In genomic region chr1:2405588-2406295, GRCh38 we compare ENCODE assay signal across 24 cellular contexts. TPM values are rescaled to one million over a fixed set of nuclear protein-coding genes. Genes with fewer than 3 reads are reported as not detected.
DNase-seq lines count a peak whose midpoint lies in the region; ATAC-seq, FAIRE-seq and TF ChIP-seq lines count a peak whose summit lies in the region.
"Had no signal": no experiment of that assay in that cellular context is flagged by ENCODE, and none has a peak within 500 bp of the region (broad histone marks: within the 10 kb centered on the region; RNA-seq: fewer than 3 reads in every experiment).

No MANE protein-coding gene starts in this region.

- no peaks in the 10 kb centered on the region for H3K27me3 Mint-ChIP-seq in activated CD8-positive, alpha-beta memory T cell treated with anti-CD3 and anti-CD28 coated beads, Interleukin-2, amount 10 ng/mL, durations not matched to agents 7 days and 5 days
- no peaks in the 10 kb centered on the region for H3K27me3 Mint-ChIP-seq in progenitor cell of endocrine pancreas
- H3K27me3 Mint-ChIP-seq: CD4-positive, CD25-positive, alpha-beta regulatory T cell; natural killer cell treated with Interleukin-12 subunit alpha and Interleukin-12 subunit beta and Interleukin-15 and Interleukin-18, amount 100 ng/mL, for 72 hours had no signal

- H2AK5ac ChIP-seq in H1 (ENCODE audit: low read depth, low read length), result no peak overlapping the region

- H3K9me3 ChIP-seq in H1 (ENCODE audit: insufficient read depth in 2 of 2, low read depth in 1 of 2, low read length in 1 of 2), result no peaks in the 10 kb centered on the region
- H3K9me3 ChIP-seq: A549, heart right ventricle had no signal

- H3K56ac ChIP-seq in H1 (replicated peaks; ENCODE audit: insufficient read length, low read depth, low read length), result no peak overlapping the region

- H3K4me3 ChIP-seq in H1 (ENCODE audit: extremely low read depth in 1 of 4, insufficient read depth in 2 of 4, low read depth in 3 of 4, low read length in 4 of 4), result no peak overlapping the region
- H3K4me3 ChIP-seq: A549, heart right ventricle had no signal

- H3K79me2 ChIP-seq in H1 (ENCODE audit: control insufficient read depth in 1 of 2, insufficient read depth in 2 of 2, low read length in 2 of 2), result no peaks in the 10 kb centered on the region

- H3K27ac Mint-ChIP-seq in activated CD8-positive, alpha-beta memory T cell treated with anti-CD3 and anti-CD28 coated beads, Interleukin-2, amount 10 ng/mL, durations not matched to agents 7 days and 5 days, result peak overlapping the region; percentile 3
- peak overlapping the region; percentile 45 for H3K27ac Mint-ChIP-seq in progenitor cell of endocrine pancreas
- H3K27ac Mint-ChIP-seq: activated T-helper 1 cell treated with anti-CD3 and anti-CD28 coated beads, Interleukin-12 subunit alpha, Interleukin-12 subunit beta, Interleukin-2, Interleukin-4 antibody, amounts not matched to agents 30 ng/mL and 10 ng/mL and 1 ng/mL, durations not matched to agents 14 hours and 24 hours and 36 hours; CD4-positive, CD25-positive, alpha-beta regulatory T cell; natural killer cell treated with Interleukin-12 subunit alpha and Interleukin-12 subunit beta and Interleukin-15 and Interleukin-18, amount 100 ng/mL, for 72 hours had no signal

- 96% methylated on average over 24 of the region's 28 CpGs; no CpG with 5 or more reads in 1 of the 2 experiments for WGBS in H1 (ENCODE audit: extremely low coverage in 1 of 2, insufficient coverage in 1 of 2, insufficient read length in 1 of 2, insufficient replicate concordance in 2 of 2, low coverage in 1 of 2, low lambda C conversion rate in 2 of 2, missing lambda C conversion rate in 1 of 2), 2 experiments

- H2BK120ac ChIP-seq in H1 (replicated peaks; ENCODE audit: low read depth, low read length), result no peak overlapping the region

- no peaks in the 10 kb centered on the region for H3K4me1 ChIP-seq in H1 (replicated peaks in 1 of 4; ENCODE audit: control insufficient read depth in 3 of 4, insufficient read depth in 4 of 4, low read length in 3 of 4)
- H3K4me1 ChIP-seq: A549 had no signal

- FAIRE-seq in H1 (lab: Jason Lieb, UNC), result no peak
- FAIRE-seq: A549, urothelium cell line had no signal

- no peak overlapping the region for H2AFZ ChIP-seq in H1 (ENCODE audit: low read length)

- no peaks in the 10 kb centered on the region for H3K9me3 Mint-ChIP-seq in activated CD8-positive, alpha-beta memory T cell treated with anti-CD3 and anti-CD28 coated beads, Interleukin-2, amount 10 ng/mL, durations not matched to agents 7 days and 5 days (ENCODE audit: low read depth)
- no peaks in the 10 kb centered on the region for H3K9me3 Mint-ChIP-seq in progenitor cell of endocrine pancreas (ENCODE audit: low read depth)
- H3K9me3 Mint-ChIP-seq: activated T-helper 1 cell treated with anti-CD3 and anti-CD28 coated beads, Interleukin-12 subunit alpha, Interleukin-12 subunit beta, Interleukin-2, Interleukin-4 antibody, amounts not matched to agents 30 ng/mL and 10 ng/mL and 1 ng/mL, durations not matched to agents 14 hours and 24 hours and 36 hours; CD4-positive, CD25-positive, alpha-beta regulatory T cell; natural killer cell treated with Interleukin-12 subunit alpha and Interleukin-12 subunit beta and Interleukin-15 and Interleukin-18, amount 100 ng/mL, for 72 hours had no signal

- no peak overlapping the region for H4K91ac ChIP-seq in H1 (replicated peaks; ENCODE audit: insufficient read length, low read length)

- peak overlapping the region; percentile 59 for H3K27ac ChIP-seq in RWPE1
- H3K27ac ChIP-seq in H1 (ENCODE audit: low read depth, low read length), result no peak overlapping the region
- H3K27ac ChIP-seq: A549, heart right ventricle, HL-60 had no signal

- H2BK5ac ChIP-seq in H1 (ENCODE audit: low read depth, low read length), result no peak overlapping the region

- H2BK15ac ChIP-seq in H1 (ENCODE audit: low read length), result no peak overlapping the region

- no peaks in the 10 kb centered on the region; the same call in 1 of the 2 replicates for H3K79me1 ChIP-seq in H1 (ENCODE audit: low read depth, low read length)

- H3K27me3 ChIP-seq in H1 (replicated peaks in 1 of 4; ENCODE audit: control insufficient read depth in 3 of 4, extremely low read depth in 1 of 4, insufficient read depth in 3 of 4, low read length in 3 of 4), result no peaks in the 10 kb centered on the region
- H3K27me3 ChIP-seq: heart right ventricle had no signal

- no peaks in the 10 kb centered on the region for H3K23me2 ChIP-seq in H1 (ENCODE audit: low read depth, low read length)

- H4K8ac ChIP-seq in H1 (ENCODE audit: extremely low read depth, insufficient read depth, low read length), result no peak overlapping the region

- H3K36me3 Mint-ChIP-seq in activated CD8-positive, alpha-beta memory T cell treated with anti-CD3 and anti-CD28 coated beads, Interleukin-2, amount 10 ng/mL, durations not matched to agents 7 days and 5 days, result peaks cover 25% of the 10 kb centered on the region
- H3K36me3 Mint-ChIP-seq in progenitor cell of endocrine pancreas (ENCODE audit: insufficient read depth), result peaks cover 11% of the 10 kb centered on the region

- no peak overlapping the region for H3K4me2 ChIP-seq in H1 (ENCODE audit: insufficient read depth in 1 of 2, low read depth in 2 of 2, low read length in 2 of 2)
- H3K4me2 ChIP-seq: A549 had no signal

- TF ChIP-seq POLR2A in H1 (IDR thresholded peaks at IDR 0.05; ENCODE audit: control extremely low read depth in 1 of 2, low read depth in 2 of 2, low read length in 2 of 2), result no peak; a peak in 1 of 3 replicates

- no peak overlapping the region for H2BK20ac ChIP-seq in H1 (ENCODE audit: low read length)

- TF ChIP-seq EP300 in H1 (IDR thresholded peaks at IDR 0.05; ENCODE audit: borderline replicate concordance in 1 of 2, low read depth in 2 of 2, low read length in 2 of 2), result no peak

- no peak overlapping the region for H3K18ac ChIP-seq in H1 (ENCODE audit: extremely low read depth, low read length)

- no peak overlapping the region for H2BK12ac ChIP-seq in H1 (ENCODE audit: low read depth, low read length)

- H3K36me3 ChIP-seq in H1 (ENCODE audit: control insufficient read depth in 2 of 4, insufficient read depth in 4 of 4, low read length in 3 of 4), result peaks cover 20 to 51% (median 42%) of the 10 kb centered on the region in 4 experiments

- CTCF ChIA-PET in activated CD8-positive, alpha-beta memory T cell treated with anti-CD3 and anti-CD28 coated beads, Interleukin-2, amount 10 ng/mL, durations not matched to agents 7 days and 5 days (lab: Charles Lee), result no interaction called here
- CTCF ChIA-PET in RWPE1 (lab: Yijun Ruan, JAX), result no interaction called here
- CTCF ChIA-PET in H1 (lab: Charles Lee; ENCODE audit: partially characterized antibody), result no interaction called here

- peaks cover 4 to 29% of the 10 kb centered on the region in 2 experiments for H4K20me1 ChIP-seq in H1 (replicated peaks in 1 of 2; ENCODE audit: control insufficient read depth in 1 of 2, insufficient read depth in 2 of 2, low read length in 2 of 2)

- no peak for TF ChIP-seq CTCF in RWPE1 (conservative IDR thresholded peaks at IDR 0.05; ENCODE audit: low read depth)
- no peak for TF ChIP-seq CTCF in H1 (IDR thresholded peaks at IDR 0.05; ENCODE audit: control extremely low read depth in 1 of 3, insufficient read depth in 1 of 3, low read depth in 1 of 3, low read length in 3 of 3)
- TF ChIP-seq CTCF in progenitor cell of endocrine pancreas (IDR thresholded peaks at IDR 0.05; ENCODE audit: unreplicated experiment), result no peak

- TF ChIP-seq RAD21 in H1 (IDR thresholded peaks at IDR 0.05 in 1 of 2, conservative IDR thresholded peaks at IDR 0.05 in 1 of 2; ENCODE audit: low read depth in 2 of 2, low read length in 2 of 2), result no peak

- H3K4me3 Mint-ChIP-seq in activated CD8-positive, alpha-beta memory T cell treated with anti-CD3 and anti-CD28 coated beads, Interleukin-2, amount 10 ng/mL, durations not matched to agents 7 days and 5 days, result no peak overlapping the region
- no peak overlapping the region for H3K4me3 Mint-ChIP-seq in progenitor cell of endocrine pancreas (ENCODE audit: low read depth)
- H3K4me3 Mint-ChIP-seq: activated T-helper 1 cell treated with anti-CD3 and anti-CD28 coated beads, Interleukin-12 subunit alpha, Interleukin-12 subunit beta, Interleukin-2, Interleukin-4 antibody, amounts not matched to agents 30 ng/mL and 10 ng/mL and 1 ng/mL, durations not matched to agents 14 hours and 24 hours and 36 hours; CD4-positive, CD25-positive, alpha-beta regulatory T cell; natural killer cell treated with Interleukin-12 subunit alpha and Interleukin-12 subunit beta and Interleukin-15 and Interleukin-18, amount 100 ng/mL, for 72 hours had no signal

- no peak overlapping the region for H3K9ac ChIP-seq in H1 (replicated peaks in 1 of 4; ENCODE audit: extremely low read depth in 1 of 4, low read depth in 3 of 4, low read length in 3 of 4)

- no peak overlapping the region for H3K14ac ChIP-seq in H1 (ENCODE audit: insufficient read length)

- peaks cover 2% of the 10 kb centered on the region for H3K4me1 Mint-ChIP-seq in activated CD8-positive, alpha-beta memory T cell treated with anti-CD3 and anti-CD28 coated beads, Interleukin-2, amount 10 ng/mL, durations not matched to agents 7 days and 5 days
- no peaks in the 10 kb centered on the region for H3K4me1 Mint-ChIP-seq in progenitor cell of endocrine pancreas (ENCODE audit: low read depth)

- POLR2A ChIA-PET in RWPE1 (lab: Yijun Ruan, JAX; ENCODE audit: low non-redundant PET), result no interaction called here
- POLR2A ChIA-PET in H1 (lab: Charles Lee; ENCODE audit: partially characterized antibody), result interaction anchor here (4.4 to 6.7 kb wide), 2 partner anchors 8 to 13 kb away, joined by 29 read pairs; partner anchors contain the start of genes MORN1 and RER1

- ATAC-seq in activated CD8-positive, alpha-beta memory T cell treated with anti-CD3 and anti-CD28 coated beads, Interleukin-2, amount 10 ng/mL, durations not matched to agents 7 days and 5 days, result no peak
- ATAC-seq in HG03378 (IDR thresholded peaks at IDR 0.05; ENCODE audit: unreplicated experiment), result no peak
- ATAC-seq: natural killer cell treated with Interleukin-12 subunit alpha and Interleukin-12 subunit beta and Interleukin-15 and Interleukin-18, amount 100 ng/mL, for 72 hours had no signal

- no peak overlapping the region for H3K23ac ChIP-seq in H1 (ENCODE audit: insufficient read length)

- no peak overlapping the region for H3K4ac ChIP-seq in H1 (replicated peaks; ENCODE audit: insufficient read length, low read depth, low read length)

- H4K5ac ChIP-seq in H1 (ENCODE audit: insufficient read length, low read depth, low read length), result no peak overlapping the region

- DNase-seq in activated CD8-positive, alpha-beta memory T cell treated with anti-CD3 and anti-CD28 coated beads, Interleukin-2, amount 10 ng/mL, durations not matched to agents 7 days and 5 days, result no peak
- no peak for DNase-seq in activated CD8-positive, alpha-beta memory T cell treated with anti-CD3 and anti-CD28 coated beads, Interleukin-2, amount 50 U/mL, for 4 hours
- DNase-seq in RWPE1 (ENCODE audit: low spot score) (no peak), H1 (ENCODE audit: low read depth in 1 of 2, low spot score in 2 of 2) (no peak), progenitor cell of endocrine pancreas (ENCODE audit: low spot score, unreplicated experiment) (no peak), DMS53 treated with DMSO at 0.1 percent for 48 hours (lab: John Stamatoyannopoulos, UW; ENCODE audit: unreplicated experiment) (no peak)
- no peak for DNase-seq in activated CD4-positive, alpha-beta T cell treated with anti-CD3 and anti-CD28 coated beads for 48 hours
- DNase-seq: activated CD4-positive, alpha-beta T cell treated with anti-CD3 and anti-CD28 coated beads, Interleukin-2, amount 50 U/mL, for 48 hours; CD4-positive, CD25-positive, alpha-beta regulatory T cell; central memory CD4-positive, alpha-beta T cell; DMS79 treated with DMSO at 0.1 percent for 48 hours; effector CD8-positive, alpha-beta T cell; islet precursor cell; KG1; mammary epithelial cell; NCI-H1092; NCI-H510A treated with DMSO at 0.1 percent for 48 hours had no signal

RNA-seq across cellular contexts. Expression of gene PEX10, which starts 6.6 kb away (rescaled TPM):
- 10 to 100 TPM in 1 of 2 experiments, 1 to 10 TPM in 1; 8.7 to 12.3 TPM for total RNA-seq in activated CD8-positive, alpha-beta memory T cell treated with anti-CD3 and anti-CD28 coated beads, Interleukin-2, amount 10 ng/mL, durations not matched to agents 7 days and 5 days
- total RNA-seq in H1 (2021; fragmentation: NEBNext Ultra II Directional; extraction: Animal tissue kit (Norgen Biotek cat#: 25700)), result 24.3 and 24.7 TPM in 2 replicates
- 26.9 and 37.3 TPM in 2 replicates for polyA plus RNA-seq in H1 (2011; rRNA removed)
- 29.9 TPM for polyA plus RNA-seq in H1 (2011; cell fraction: cytosol; rRNA removed)
- 42.6 TPM for polyA plus RNA-seq in H1 (2011; cell fraction: nucleus; rRNA removed)
- polyA plus RNA-seq in H1 (2012, experiment 1 of 2), result 16.5 to 25.6 TPM (median 24.1 TPM) in 4 replicates
- polyA plus RNA-seq in H1 (2012, experiment 2 of 2), result 26.0 TPM
- polyA plus RNA-seq in H1 (2013, experiment 1 of 2), result 13.3 TPM
- polyA plus RNA-seq in H1 (2013, experiment 2 of 2), result 13.7 TPM
- 10.7 and 13.6 TPM in 2 replicates for polyA minus RNA-seq in H1 (2011; rRNA and poly(A)+ RNA removed)
- 19.8 TPM for polyA minus RNA-seq in H1 (2011; cell fraction: cytosol; rRNA and poly(A)+ RNA removed)
- 22.3 TPM for polyA minus RNA-seq in H1 (2011; cell fraction: nucleus; rRNA and poly(A)+ RNA removed)
- 27.5 and 27.6 TPM in 2 replicates for total RNA-seq in progenitor cell of endocrine pancreas

RNA-seq across cellular contexts. Expression of gene RER1, which starts 14.1 kb away (rescaled TPM):
- 100 to 1,000 TPM; 146 to 174 TPM for total RNA-seq in activated CD8-positive, alpha-beta memory T cell treated with anti-CD3 and anti-CD28 coated beads, Interleukin-2, amount 10 ng/mL, durations not matched to agents 7 days and 5 days
- total RNA-seq in H1 (2021; fragmentation: NEBNext Ultra II Directional; extraction: Animal tissue kit (Norgen Biotek cat#: 25700)), result 92.0 and 102 TPM in 2 replicates
- polyA plus RNA-seq in H1 (2011; rRNA removed), result 120 and 134 TPM in 2 replicates
- 93.7 TPM for polyA plus RNA-seq in H1 (2011; cell fraction: cytosol; rRNA removed)
- polyA plus RNA-seq in H1 (2011; cell fraction: nucleus; rRNA removed), result 63.8 TPM
- 70.3 to 94.7 TPM (median 80.1 TPM) in 4 replicates for polyA plus RNA-seq in H1 (2012, experiment 1 of 2)
- 37.7 TPM for polyA plus RNA-seq in H1 (2012, experiment 2 of 2)
- 96.9 TPM for polyA plus RNA-seq in H1 (2013, experiment 1 of 2)
- 106 TPM for polyA plus RNA-seq in H1 (2013, experiment 2 of 2)
- 133 and 151 TPM in 2 replicates for polyA minus RNA-seq in H1 (2011; rRNA and poly(A)+ RNA removed)
- polyA minus RNA-seq in H1 (2011; cell fraction: cytosol; rRNA and poly(A)+ RNA removed), result 34.6 TPM
- 20.3 TPM for polyA minus RNA-seq in H1 (2011; cell fraction: nucleus; rRNA and poly(A)+ RNA removed)
- 93.6 and 99.3 TPM in 2 replicates for total RNA-seq in progenitor cell of endocrine pancreas

RNA-seq across cellular contexts. Expression of gene MORN1, which starts 14.4 kb away (rescaled TPM):
- 1 to 10 TPM; 8.0 to 8.5 TPM for total RNA-seq in activated CD8-positive, alpha-beta memory T cell treated with anti-CD3 and anti-CD28 coated beads, Interleukin-2, amount 10 ng/mL, durations not matched to agents 7 days and 5 days
- total RNA-seq in H1 (2021; fragmentation: NEBNext Ultra II Directional; extraction: Animal tissue kit (Norgen Biotek cat#: 25700)), result 9.1 and 10.5 TPM in 2 replicates
- polyA plus RNA-seq in H1 (2011; rRNA removed), result 5.0 and 7.6 TPM in 2 replicates
- polyA plus RNA-seq in H1 (2011; cell fraction: cytosol; rRNA removed), result 6.9 TPM
- polyA plus RNA-seq in H1 (2011; cell fraction: nucleus; rRNA removed), result 15.8 TPM
- polyA plus RNA-seq in H1 (2012, experiment 1 of 2), result 4.3 to 8.9 TPM (median 7.8 TPM) in 4 replicates
- polyA plus RNA-seq in H1 (2012, experiment 2 of 2), result 2.9 TPM
- 3.5 TPM for polyA plus RNA-seq in H1 (2013, experiment 1 of 2)
- polyA plus RNA-seq in H1 (2013, experiment 2 of 2), result 3.7 TPM
- 9.2 and 11.9 TPM in 2 replicates for polyA minus RNA-seq in H1 (2011; rRNA and poly(A)+ RNA removed)
- polyA minus RNA-seq in H1 (2011; cell fraction: cytosol; rRNA and poly(A)+ RNA removed), result 7.9 TPM
- polyA minus RNA-seq in H1 (2011; cell fraction: nucleus; rRNA and poly(A)+ RNA removed), result 14.4 TPM
- 34.0 and 35.3 TPM in 2 replicates for total RNA-seq in progenitor cell of endocrine pancreas
